Comparison of ENCODE assay signal across 1 cellular context in the genomic region with DNA sequence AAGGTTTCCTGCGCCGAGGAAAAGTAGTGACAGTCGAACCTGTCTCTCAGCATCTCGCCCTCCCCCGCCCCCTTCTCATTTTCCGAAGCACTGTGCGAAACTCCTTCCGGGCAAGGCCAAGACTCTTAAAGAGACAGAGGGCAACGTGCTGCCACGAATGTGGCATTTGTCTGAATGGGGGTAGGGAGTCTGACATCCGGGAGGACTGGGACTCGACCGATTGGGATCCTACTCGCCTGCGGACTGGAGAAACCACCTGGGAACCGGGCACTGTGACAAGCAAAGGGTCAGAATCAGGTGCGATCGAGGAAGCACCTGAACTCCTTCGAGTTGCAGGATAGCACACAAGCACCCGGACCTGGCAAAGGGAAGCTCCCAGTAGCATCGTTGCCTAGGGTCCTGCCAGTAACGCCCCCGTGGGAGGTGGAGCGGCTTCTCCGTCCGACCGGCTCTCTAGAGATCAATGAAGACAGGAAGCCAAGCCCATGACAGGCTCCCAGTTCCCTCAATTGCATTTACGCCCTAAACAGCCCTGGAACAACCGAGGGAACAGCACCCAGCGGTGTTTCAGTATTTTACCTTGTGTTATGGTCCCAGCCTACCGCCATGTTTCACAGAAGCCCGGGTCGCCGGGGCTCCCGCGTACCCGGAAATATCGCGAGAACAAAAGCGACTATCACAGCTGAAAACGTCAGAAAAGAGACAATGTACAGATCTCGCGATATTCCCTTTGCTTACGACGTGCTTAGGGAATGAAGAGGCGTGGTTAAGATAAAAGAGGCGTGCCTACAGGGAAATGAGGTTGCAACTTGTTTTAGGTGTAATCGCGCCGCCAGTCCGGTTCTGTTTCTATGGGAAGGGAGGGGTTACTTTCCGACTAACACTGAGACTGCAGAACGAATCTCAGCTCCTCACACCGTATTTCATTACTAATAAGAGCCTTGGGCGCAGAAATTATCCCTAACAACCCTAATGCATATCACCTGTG.
A peak's percentile ranks its signal among the peaks of the same experiment; 100 is the strongest.
TF ChIP-seq lines count a peak whose summit lies in the region.

A gene with protein sequence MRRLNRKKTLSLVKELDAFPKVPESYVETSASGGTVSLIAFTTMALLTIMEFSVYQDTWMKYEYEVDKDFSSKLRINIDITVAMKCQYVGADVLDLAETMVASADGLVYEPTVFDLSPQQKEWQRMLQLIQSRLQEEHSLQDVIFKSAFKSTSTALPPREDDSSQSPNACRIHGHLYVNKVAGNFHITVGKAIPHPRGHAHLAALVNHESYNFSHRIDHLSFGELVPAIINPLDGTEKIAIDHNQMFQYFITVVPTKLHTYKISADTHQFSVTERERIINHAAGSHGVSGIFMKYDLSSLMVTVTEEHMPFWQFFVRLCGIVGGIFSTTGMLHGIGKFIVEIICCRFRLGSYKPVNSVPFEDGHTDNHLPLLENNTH (minus strand): TSS at position 637 of the 988 bp plus-strand sequence. CDS start 9,539 bp downstream, outside the sequence.

TF ChIP-seq in K562, 482 proteins besides CTCF, POLR2A, EP300 and RAD21 (continued from another document and continues in another):
- TF ChIP-seq, protein P1, sequence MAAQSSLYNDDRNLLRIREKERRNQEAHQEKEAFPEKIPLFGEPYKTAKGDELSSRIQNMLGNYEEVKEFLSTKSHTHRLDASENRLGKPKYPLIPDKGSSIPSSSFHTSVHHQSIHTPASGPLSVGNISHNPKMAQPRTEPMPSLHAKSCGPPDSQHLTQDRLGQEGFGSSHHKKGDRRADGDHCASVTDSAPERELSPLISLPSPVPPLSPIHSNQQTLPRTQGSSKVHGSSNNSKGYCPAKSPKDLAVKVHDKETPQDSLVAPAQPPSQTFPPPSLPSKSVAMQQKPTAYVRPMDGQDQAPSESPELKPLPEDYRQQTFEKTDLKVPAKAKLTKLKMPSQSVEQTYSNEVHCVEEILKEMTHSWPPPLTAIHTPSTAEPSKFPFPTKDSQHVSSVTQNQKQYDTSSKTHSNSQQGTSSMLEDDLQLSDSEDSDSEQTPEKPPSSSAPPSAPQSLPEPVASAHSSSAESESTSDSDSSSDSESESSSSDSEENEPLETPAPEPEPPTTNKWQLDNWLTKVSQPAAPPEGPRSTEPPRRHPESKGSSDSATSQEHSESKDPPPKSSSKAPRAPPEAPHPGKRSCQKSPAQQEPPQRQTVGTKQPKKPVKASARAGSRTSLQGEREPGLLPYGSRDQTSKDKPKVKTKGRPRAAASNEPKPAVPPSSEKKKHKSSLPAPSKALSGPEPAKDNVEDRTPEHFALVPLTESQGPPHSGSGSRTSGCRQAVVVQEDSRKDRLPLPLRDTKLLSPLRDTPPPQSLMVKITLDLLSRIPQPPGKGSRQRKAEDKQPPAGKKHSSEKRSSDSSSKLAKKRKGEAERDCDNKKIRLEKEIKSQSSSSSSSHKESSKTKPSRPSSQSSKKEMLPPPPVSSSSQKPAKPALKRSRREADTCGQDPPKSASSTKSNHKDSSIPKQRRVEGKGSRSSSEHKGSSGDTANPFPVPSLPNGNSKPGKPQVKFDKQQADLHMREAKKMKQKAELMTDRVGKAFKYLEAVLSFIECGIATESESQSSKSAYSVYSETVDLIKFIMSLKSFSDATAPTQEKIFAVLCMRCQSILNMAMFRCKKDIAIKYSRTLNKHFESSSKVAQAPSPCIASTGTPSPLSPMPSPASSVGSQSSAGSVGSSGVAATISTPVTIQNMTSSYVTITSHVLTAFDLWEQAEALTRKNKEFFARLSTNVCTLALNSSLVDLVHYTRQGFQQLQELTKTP (IDR thresholded peaks at IDR 0.05; ENCODE audit: low read depth in 1 of 2, partially characterized antibody in 2 of 2): peak in 1 of 2 experiments; percentile 24
- TF ChIP-seq GATAD2A (IDR thresholded peaks at IDR 0.05) (no peak), ZNF764 (CRISPR knock-in tag; IDR thresholded peaks at IDR 0.05; ENCODE audit: low read depth) (no peak), SIN3A (IDR thresholded peaks at IDR 0.05; ENCODE audit: borderline replicate concordance in 2 of 2, control insufficient read depth in 1 of 2, low read depth in 2 of 2, low read length in 2 of 2) (peak; percentile 37 to 41; a peak in 1 of 4 replicates), MEIS2 (IDR thresholded peaks at IDR 0.05; ENCODE audit: partially characterized antibody) (peak; percentile 46), ZFP30 (CRISPR knock-in tag; IDR thresholded peaks at IDR 0.05; ENCODE audit: borderline replicate concordance) (no peak), POLR2B (IDR thresholded peaks at IDR 0.05; ENCODE audit: low read depth, partially characterized antibody) (peak; percentile 72), CHD2 (IDR thresholded peaks at IDR 0.05; ENCODE audit: low read depth, low read length) (peak; percentile 99), PRMT5 (CRISPR knock-in tag; IDR thresholded peaks at IDR 0.05) (no peak), KLF16 (IDR thresholded peaks at IDR 0.05) (no peak), BACH1 (tag; IDR thresholded peaks at IDR 0.05) (peak; percentile 17; the same call in 1 of the 2 replicates), RB1 (IDR thresholded peaks at IDR 0.05; ENCODE audit: low read depth) (peak; percentile 26; the same call in 1 of the 2 replicates), ZNF274 (IDR thresholded peaks at IDR 0.05; ENCODE audit: borderline replicate concordance, low read depth, low read length) (no peak), HDAC1 (IDR thresholded peaks at IDR 0.05) (peak in 1 of 2 experiments; percentile 59; a peak in 1 of 4 replicates), GTF2E2 (tag; IDR thresholded peaks at IDR 0.05) (no peak), TEAD1 (CRISPR knock-in tag; IDR thresholded peaks at IDR 0.05) (no peak), TCF3 (CRISPR knock-in tag; IDR thresholded peaks at IDR 0.05) (no peak), TCFL5 (CRISPR knock-in tag; conservative IDR thresholded peaks at IDR 0.05) (no peak), HLTF (IDR thresholded peaks at IDR 0.05) (no peak), SMAD4 (CRISPR knock-in tag; conservative IDR thresholded peaks at IDR 0.05) (no peak), MAFG (tag; conservative IDR thresholded peaks at IDR 0.05) (no peak), ZNF311 (CRISPR knock-in tag; IDR thresholded peaks at IDR 0.05) (no peak), POLR2AphosphoS5 (IDR thresholded peaks at IDR 0.05; ENCODE audit: control insufficient read depth, insufficient read depth, low read depth, low read length) (peak; percentile 79), PHTF2 (CRISPR knock-in tag; IDR thresholded peaks at IDR 0.05) (0 out of 2 replicates have a peak, but pooled peaks have one; percentile 23), SMARCA4 (IDR thresholded peaks at IDR 0.05) (no peak), SNIP1 (IDR thresholded peaks at IDR 0.05; ENCODE audit: low read depth) (no peak), ETV1 (tag; conservative IDR thresholded peaks at IDR 0.05; ENCODE audit: low read depth) (peak; percentile 46), ZNF699 (CRISPR knock-in tag; IDR thresholded peaks at IDR 0.05; ENCODE audit: insufficient replicate concordance) (no peak), FOSL1 (tag; conservative IDR thresholded peaks at IDR 0.05) (0 out of 2 replicates have a peak, but pooled peaks have one; percentile 19), SP1 (CRISPR knock-in tag; IDR thresholded peaks at IDR 0.05) (peak; percentile 79), ARID1B (IDR thresholded peaks at IDR 0.05) (no peak; the same call in 1 of the 2 replicates), BRD4 (IDR thresholded peaks at IDR 0.05) (no peak; the same call in none of the 2 replicates)
- TF ChIP-seq, protein P2, sequence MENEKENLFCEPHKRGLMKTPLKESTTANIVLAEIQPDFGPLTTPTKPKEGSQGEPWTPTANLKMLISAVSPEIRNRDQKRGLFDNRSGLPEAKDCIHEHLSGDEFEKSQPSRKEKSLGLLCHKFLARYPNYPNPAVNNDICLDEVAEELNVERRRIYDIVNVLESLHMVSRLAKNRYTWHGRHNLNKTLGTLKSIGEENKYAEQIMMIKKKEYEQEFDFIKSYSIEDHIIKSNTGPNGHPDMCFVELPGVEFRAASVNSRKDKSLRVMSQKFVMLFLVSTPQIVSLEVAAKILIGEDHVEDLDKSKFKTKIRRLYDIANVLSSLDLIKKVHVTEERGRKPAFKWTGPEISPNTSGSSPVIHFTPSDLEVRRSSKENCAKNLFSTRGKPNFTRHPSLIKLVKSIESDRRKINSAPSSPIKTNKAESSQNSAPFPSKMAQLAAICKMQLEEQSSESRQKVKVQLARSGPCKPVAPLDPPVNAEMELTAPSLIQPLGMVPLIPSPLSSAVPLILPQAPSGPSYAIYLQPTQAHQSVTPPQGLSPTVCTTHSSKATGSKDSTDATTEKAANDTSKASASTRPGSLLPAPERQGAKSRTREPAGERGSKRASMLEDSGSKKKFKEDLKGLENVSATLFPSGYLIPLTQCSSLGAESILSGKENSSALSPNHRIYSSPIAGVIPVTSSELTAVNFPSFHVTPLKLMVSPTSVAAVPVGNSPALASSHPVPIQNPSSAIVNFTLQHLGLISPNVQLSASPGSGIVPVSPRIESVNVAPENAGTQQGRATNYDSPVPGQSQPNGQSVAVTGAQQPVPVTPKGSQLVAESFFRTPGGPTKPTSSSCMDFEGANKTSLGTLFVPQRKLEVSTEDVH (IDR thresholded peaks at IDR 0.05; ENCODE audit: low read depth, partially characterized antibody): no peak
- TF ChIP-seq, protein P3, sequence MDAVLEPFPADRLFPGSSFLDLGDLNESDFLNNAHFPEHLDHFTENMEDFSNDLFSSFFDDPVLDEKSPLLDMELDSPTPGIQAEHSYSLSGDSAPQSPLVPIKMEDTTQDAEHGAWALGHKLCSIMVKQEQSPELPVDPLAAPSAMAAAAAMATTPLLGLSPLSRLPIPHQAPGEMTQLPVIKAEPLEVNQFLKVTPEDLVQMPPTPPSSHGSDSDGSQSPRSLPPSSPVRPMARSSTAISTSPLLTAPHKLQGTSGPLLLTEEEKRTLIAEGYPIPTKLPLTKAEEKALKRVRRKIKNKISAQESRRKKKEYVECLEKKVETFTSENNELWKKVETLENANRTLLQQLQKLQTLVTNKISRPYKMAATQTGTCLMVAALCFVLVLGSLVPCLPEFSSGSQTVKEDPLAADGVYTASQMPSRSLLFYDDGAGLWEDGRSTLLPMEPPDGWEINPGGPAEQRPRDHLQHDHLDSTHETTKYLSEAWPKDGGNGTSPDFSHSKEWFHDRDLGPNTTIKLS (IDR thresholded peaks at IDR 0.05; ENCODE audit: borderline replicate concordance, low read depth): peak; percentile 96
- TF ChIP-seq, protein P4, sequence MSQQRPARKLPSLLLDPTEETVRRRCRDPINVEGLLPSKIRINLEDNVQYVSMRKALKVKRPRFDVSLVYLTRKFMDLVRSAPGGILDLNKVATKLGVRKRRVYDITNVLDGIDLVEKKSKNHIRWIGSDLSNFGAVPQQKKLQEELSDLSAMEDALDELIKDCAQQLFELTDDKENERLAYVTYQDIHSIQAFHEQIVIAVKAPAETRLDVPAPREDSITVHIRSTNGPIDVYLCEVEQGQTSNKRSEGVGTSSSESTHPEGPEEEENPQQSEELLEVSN (IDR thresholded peaks at IDR 0.05; ENCODE audit: borderline replicate concordance in 1 of 2, extremely low read depth in 1 of 2, insufficient read depth in 1 of 2, insufficient read length in 1 of 2, low read depth in 1 of 2, low read length in 1 of 2, poor library complexity in 1 of 2, severe bottlenecking in 1 of 2): peak; percentile 21 to 55
- TF ChIP-seq, protein P5, sequence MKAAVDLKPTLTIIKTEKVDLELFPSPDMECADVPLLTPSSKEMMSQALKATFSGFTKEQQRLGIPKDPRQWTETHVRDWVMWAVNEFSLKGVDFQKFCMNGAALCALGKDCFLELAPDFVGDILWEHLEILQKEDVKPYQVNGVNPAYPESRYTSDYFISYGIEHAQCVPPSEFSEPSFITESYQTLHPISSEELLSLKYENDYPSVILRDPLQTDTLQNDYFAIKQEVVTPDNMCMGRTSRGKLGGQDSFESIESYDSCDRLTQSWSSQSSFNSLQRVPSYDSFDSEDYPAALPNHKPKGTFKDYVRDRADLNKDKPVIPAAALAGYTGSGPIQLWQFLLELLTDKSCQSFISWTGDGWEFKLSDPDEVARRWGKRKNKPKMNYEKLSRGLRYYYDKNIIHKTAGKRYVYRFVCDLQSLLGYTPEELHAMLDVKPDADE (conservative IDR thresholded peaks at IDR 0.05; ENCODE audit: control insufficient read depth, low read depth, low read length): 0 out of 2 replicates have a peak, but pooled peaks have one; percentile 36
- TF ChIP-seq, protein P6, sequence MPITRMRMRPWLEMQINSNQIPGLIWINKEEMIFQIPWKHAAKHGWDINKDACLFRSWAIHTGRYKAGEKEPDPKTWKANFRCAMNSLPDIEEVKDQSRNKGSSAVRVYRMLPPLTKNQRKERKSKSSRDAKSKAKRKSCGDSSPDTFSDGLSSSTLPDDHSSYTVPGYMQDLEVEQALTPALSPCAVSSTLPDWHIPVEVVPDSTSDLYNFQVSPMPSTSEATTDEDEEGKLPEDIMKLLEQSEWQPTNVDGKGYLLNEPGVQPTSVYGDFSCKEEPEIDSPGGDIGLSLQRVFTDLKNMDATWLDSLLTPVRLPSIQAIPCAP (CRISPR knock-in tag; IDR thresholded peaks at IDR 0.05; ENCODE audit: borderline replicate concordance): no peak
- TF ChIP-seq, protein P7, sequence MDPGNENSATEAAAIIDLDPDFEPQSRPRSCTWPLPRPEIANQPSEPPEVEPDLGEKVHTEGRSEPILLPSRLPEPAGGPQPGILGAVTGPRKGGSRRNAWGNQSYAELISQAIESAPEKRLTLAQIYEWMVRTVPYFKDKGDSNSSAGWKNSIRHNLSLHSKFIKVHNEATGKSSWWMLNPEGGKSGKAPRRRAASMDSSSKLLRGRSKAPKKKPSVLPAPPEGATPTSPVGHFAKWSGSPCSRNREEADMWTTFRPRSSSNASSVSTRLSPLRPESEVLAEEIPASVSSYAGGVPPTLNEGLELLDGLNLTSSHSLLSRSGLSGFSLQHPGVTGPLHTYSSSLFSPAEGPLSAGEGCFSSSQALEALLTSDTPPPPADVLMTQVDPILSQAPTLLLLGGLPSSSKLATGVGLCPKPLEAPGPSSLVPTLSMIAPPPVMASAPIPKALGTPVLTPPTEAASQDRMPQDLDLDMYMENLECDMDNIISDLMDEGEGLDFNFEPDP (CRISPR knock-in tag; IDR thresholded peaks at IDR 0.05): no peak
- TF ChIP-seq, protein P8, sequence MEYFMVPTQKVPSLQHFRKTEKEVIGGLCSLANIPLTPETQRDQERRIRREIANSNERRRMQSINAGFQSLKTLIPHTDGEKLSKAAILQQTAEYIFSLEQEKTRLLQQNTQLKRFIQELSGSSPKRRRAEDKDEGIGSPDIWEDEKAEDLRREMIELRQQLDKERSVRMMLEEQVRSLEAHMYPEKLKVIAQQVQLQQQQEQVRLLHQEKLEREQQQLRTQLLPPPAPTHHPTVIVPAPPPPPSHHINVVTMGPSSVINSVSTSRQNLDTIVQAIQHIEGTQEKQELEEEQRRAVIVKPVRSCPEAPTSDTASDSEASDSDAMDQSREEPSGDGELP (CRISPR knock-in tag; IDR thresholded peaks at IDR 0.05; ENCODE audit: borderline replicate concordance): peak; percentile 82
- TF ChIP-seq, protein P9, sequence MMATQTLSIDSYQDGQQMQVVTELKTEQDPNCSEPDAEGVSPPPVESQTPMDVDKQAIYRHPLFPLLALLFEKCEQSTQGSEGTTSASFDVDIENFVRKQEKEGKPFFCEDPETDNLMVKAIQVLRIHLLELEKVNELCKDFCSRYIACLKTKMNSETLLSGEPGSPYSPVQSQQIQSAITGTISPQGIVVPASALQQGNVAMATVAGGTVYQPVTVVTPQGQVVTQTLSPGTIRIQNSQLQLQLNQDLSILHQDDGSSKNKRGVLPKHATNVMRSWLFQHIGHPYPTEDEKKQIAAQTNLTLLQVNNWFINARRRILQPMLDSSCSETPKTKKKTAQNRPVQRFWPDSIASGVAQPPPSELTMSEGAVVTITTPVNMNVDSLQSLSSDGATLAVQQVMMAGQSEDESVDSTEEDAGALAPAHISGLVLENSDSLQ (IDR thresholded peaks at IDR 0.05): peak; percentile 54
